In the genomic region with DNA sequence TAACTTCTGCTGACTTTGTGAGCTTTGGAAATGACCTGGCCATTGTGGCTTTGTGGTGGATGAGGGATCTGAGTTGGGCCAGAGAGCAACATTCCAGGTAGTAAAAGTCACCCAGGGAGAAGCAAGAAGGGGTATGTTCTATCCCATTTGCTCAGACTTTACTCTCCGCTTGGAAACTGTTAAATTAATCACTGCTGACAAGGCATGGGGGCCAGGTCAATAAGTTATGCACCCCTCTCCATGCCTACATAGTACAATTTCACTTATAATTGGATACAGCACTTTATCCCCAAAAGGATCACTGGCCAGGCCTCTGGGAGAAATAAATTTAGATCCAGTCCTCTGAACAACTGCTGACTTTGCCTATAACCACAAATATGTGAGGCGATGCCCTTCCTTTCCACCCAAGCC, we compare ENCODE assay signal across 25 cellular contexts.
DNase-seq lines count a peak whose midpoint lies in the region; ATAC-seq and TF ChIP-seq lines count a peak whose summit lies in the region.
"Had no signal": no experiment of that assay in that cellular context is flagged by ENCODE, and none has a peak within 500 bp of the region (broad histone marks: within the 10 kb centered on the region; RNA-seq: fewer than 3 reads in every experiment).

No MANE protein-coding gene starts in this region.

- TF ChIP-seq CTCF in astrocyte of the cerebellum (IDR thresholded peaks at IDR 0.05; ENCODE audit: low read depth, low read length, missing control alignments) (no peak), uterus (IDR thresholded peaks at IDR 0.05) (no peak), testis (IDR thresholded peaks at IDR 0.05) (no peak)

- H3K4me1 ChIP-seq in uterus (no peaks in the 10 kb centered on the region), testis (no peaks in the 10 kb centered on the region)
- H3K4me1 ChIP-seq: upper lobe of right lung had no signal

- no peak for ATAC-seq in HG02588 (IDR thresholded peaks at IDR 0.05; ENCODE audit: unreplicated experiment)
- ATAC-seq: naive thymus-derived CD8-positive, alpha-beta T cell; upper lobe of right lung had no signal

- in situ Hi-C loops in astrocyte of the cerebellum (cut with HindIII; ENCODE audit: low sequenced_read_pairs) = no loop called here

- DNase-seq in NCI-H82 (lab: John Stamatoyannopoulos, UW) = peak; percentile 36
- no peak for DNase-seq in NCI-H82 treated with DMSO at 0.1 percent for 48 hours (lab: John Stamatoyannopoulos, UW; ENCODE audit: unreplicated experiment)
- DNase-seq in astrocyte of the cerebellum (ENCODE audit: low read depth) = peak; percentile 66
- peak; percentile 38 for DNase-seq in left kidney (ENCODE audit: low read depth, low spot score)
- no peak for DNase-seq in uterus
- DNase-seq in stimulated activated CD4-positive, alpha-beta T cell treated with anti-CD3 and anti-CD28 coated beads, Interleukin-2, amount 100 ng/mL, for 48 hours = no peak
- DNase-seq in testis = no peak
- DNase-seq: activated B cell treated with CpG ODN at 0.5 μM for 24 hours; activated CD4-positive, alpha-beta memory T cell treated with anti-CD3 and anti-CD28 coated beads for 36 hours; activated effector memory CD4-positive, alpha-beta T cell treated with anti-CD3 and anti-CD28 coated beads, Interleukin-2, amount 50 U/mL, for 16 hours; Calu3; dorsolateral prefrontal cortex; HCEC 1CT; kidney; naive thymus-derived CD8-positive, alpha-beta T cell; NCI-H1436; NCI-H526 treated with DMSO at 0.1 percent for 48 hours; PC-9; SIG-M5; small intestine; stimulated activated CD4-positive, alpha-beta T cell treated with anti-CD3 and anti-CD28 coated beads, Interleukin-4, amount 100 ng/mL, for 4 hours; upper lobe of right lung had no signal

- H3K36me3 ChIP-seq in uterus = no peaks in the 10 kb centered on the region
- no peaks in the 10 kb centered on the region for H3K36me3 ChIP-seq in testis (ENCODE audit: low read depth, missing control alignments)
- H3K36me3 ChIP-seq: cardiac muscle cell, upper lobe of right lung had no signal

- H3K27ac ChIP-seq in uterus (peak overlapping the region; percentile 59 to 60), testis (no peak overlapping the region)
- H3K27ac ChIP-seq: 22Rv1, cardiac muscle cell, dorsolateral prefrontal cortex, PC-9, upper lobe of right lung had no signal

- 64 to 76% methylated on average over 2 of the region's 2 CpGs for WGBS in testis, 2 donors

- intact Hi-C loops in uterus (cut with DNase I; ENCODE audit: low total_unique reads) = no loop called here
- intact Hi-C loops in testis (cut with DNase I; ENCODE audit: low total_unique reads) = no loop called here

- TF ChIP-seq POLR2A in uterus (IDR thresholded peaks at IDR 0.05) (no peak), testis (IDR thresholded peaks at IDR 0.05) (no peak)

- no peak overlapping the region for H3K4me3 ChIP-seq in astrocyte of the cerebellum (ENCODE audit: low read depth, low read length)
- H3K4me3 ChIP-seq in uterus = no peak overlapping the region
- H3K4me3 ChIP-seq in testis = no peak overlapping the region
- H3K4me3 ChIP-seq: cardiac muscle cell, dorsolateral prefrontal cortex, PC-9, upper lobe of right lung had no signal

- H3K27me3 ChIP-seq in uterus (no peaks in the 10 kb centered on the region), testis (no peaks in the 10 kb centered on the region)
- H3K27me3 ChIP-seq: cardiac muscle cell, upper lobe of right lung had no signal

- H3K9me3 ChIP-seq in uterus (no peaks in the 10 kb centered on the region), testis (no peaks in the 10 kb centered on the region)
- H3K9me3 ChIP-seq: upper lobe of right lung had no signal

Comparison
In these comparisons a context has a peak if more than half of its experiments do, and no peak if none do; other contexts are left out.
1. DNase-seq: peak in NCI-H82 (single experiment), astrocyte of the cerebellum (single experiment) and left kidney (single experiment); none in NCI-H82 treated with DMSO at 0.1 percent for 48 hours (single experiment), uterus (0 of 2), stimulated activated CD4-positive, alpha-beta T cell treated with anti-CD3 and anti-CD28 coated beads, Interleukin-2, amount 100 ng/mL, for 48 hours (0 of 2) and testis (single experiment).
2. H3K27ac ChIP-seq: peak in uterus (2 of 2); none in testis (0 of 2).